17 cellular contexts compared by ENCODE assay signal in the genomic region with DNA sequence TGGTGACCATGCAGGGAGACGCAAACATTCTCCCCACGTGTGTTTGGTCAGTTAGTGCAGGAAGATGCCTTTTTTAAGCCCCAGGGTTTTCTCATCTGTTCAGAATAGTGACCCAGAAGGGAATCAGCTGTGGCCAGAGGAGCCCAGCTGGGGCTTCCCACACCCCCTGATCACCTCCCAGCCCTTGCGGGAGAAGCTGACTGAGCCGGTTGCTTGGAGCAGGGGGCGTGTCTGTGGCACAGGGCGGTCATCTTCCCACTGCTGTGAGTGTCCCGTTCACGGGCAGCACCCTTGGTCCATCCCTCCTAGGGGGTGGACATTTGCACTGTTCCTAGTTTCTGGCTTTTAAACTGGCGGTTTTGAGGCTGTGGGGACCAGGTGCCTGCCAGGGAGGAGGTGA.
DNase-seq lines count a peak whose midpoint lies in the region; ATAC-seq and TF ChIP-seq lines count a peak whose summit lies in the region.
"Had no signal": no experiment of that assay in that cellular context is flagged by ENCODE, and none has a peak within 500 bp of the region (broad histone marks: within the 10 kb centered on the region; RNA-seq: fewer than 3 reads in every experiment).

No MANE protein-coding gene starts in this region.

- POLR2A ChIA-PET in activated B cell treated with CpG ODN at 0.5 μM for 24 hours (lab: Charles Lee), result no interaction called here

- TF ChIP-seq CTCF in activated B cell treated with CpG ODN at 0.5 μM for 24 hours (IDR thresholded peaks at IDR 0.05), result no peak

- H3K18ac ChIP-seq in trophoblast cell (ENCODE audit: low read length), result no peak overlapping the region

- H2BK12ac ChIP-seq in trophoblast cell (ENCODE audit: low read length), result no peak overlapping the region

- no peak overlapping the region for H4K12ac ChIP-seq in trophoblast cell (ENCODE audit: low read depth, low read length)

- H2BK120ac ChIP-seq in trophoblast cell (ENCODE audit: insufficient read depth, low read length, poor library complexity), result no peak overlapping the region

- no peaks in the 10 kb centered on the region for H3K9me3 ChIP-seq in trophoblast cell (ENCODE audit: insufficient read depth, low read depth, low read length)
- H3K9me3 ChIP-seq: BE2C had no signal

- no peaks in the 10 kb centered on the region for H3K27me3 Mint-ChIP-seq in activated B cell treated with CpG ODN at 0.5 μM for 24 hours
- H3K27me3 Mint-ChIP-seq: CD4-positive, CD25-positive, alpha-beta regulatory T cell; CD8-positive, alpha-beta memory T cell had no signal

- no peaks in the 10 kb centered on the region for H3K9me3 Mint-ChIP-seq in activated B cell treated with CpG ODN at 0.5 μM for 24 hours
- H3K9me3 Mint-ChIP-seq: CD4-positive, CD25-positive, alpha-beta regulatory T cell; CD8-positive, alpha-beta memory T cell; H9 had no signal

- no peak overlapping the region for H3K27ac ChIP-seq in trophoblast cell (ENCODE audit: low read depth, low read length)
- H3K27ac ChIP-seq: GM23248 had no signal

- CTCF ChIA-PET in activated B cell treated with CpG ODN at 0.5 μM for 24 hours (lab: Charles Lee), result no interaction called here

- no peak overlapping the region for H3K4ac ChIP-seq in trophoblast cell (ENCODE audit: low read depth, low read length)

- H3K27me3 ChIP-seq in trophoblast cell (ENCODE audit: insufficient read depth, low read length), result no peaks in the 10 kb centered on the region
- H3K27me3 ChIP-seq: BE2C had no signal

- H2BK5ac ChIP-seq in trophoblast cell (ENCODE audit: low read depth, low read length, poor library complexity), result no peak overlapping the region

- ATAC-seq in activated B cell treated with CpG ODN at 0.5 μM for 24 hours (ENCODE audit: low read depth) (no peak), HG02973 (IDR thresholded peaks at IDR 0.05; ENCODE audit: unreplicated experiment) (no peak)
- ATAC-seq: HepG2 had no signal

- no peak overlapping the region for H3K14ac ChIP-seq in trophoblast cell (ENCODE audit: low read length)

- H3K4me3 Mint-ChIP-seq in activated B cell treated with CpG ODN at 0.5 μM for 24 hours, result no peak overlapping the region
- H3K4me3 Mint-ChIP-seq: CD4-positive, CD25-positive, alpha-beta regulatory T cell; CD8-positive, alpha-beta memory T cell; H9 had no signal

- peak overlapping the region; percentile 5 for H3K27ac Mint-ChIP-seq in activated B cell treated with CpG ODN at 0.5 μM for 24 hours
- H3K27ac Mint-ChIP-seq: CD4-positive, CD25-positive, alpha-beta regulatory T cell had no signal

- no peaks in the 10 kb centered on the region for H3K79me1 ChIP-seq in trophoblast cell (ENCODE audit: low read length)

- H3K36me3 ChIP-seq in trophoblast cell (ENCODE audit: control insufficient read depth in 1 of 2, insufficient read depth in 2 of 2, low read length in 2 of 2), result peaks cover 78 to 79% of the 10 kb centered on the region in 2 experiments
- H3K36me3 ChIP-seq: BE2C had no signal

- no peak overlapping the region for H3K23ac ChIP-seq in trophoblast cell (ENCODE audit: low read length)

- H3K79me2 ChIP-seq in trophoblast cell (ENCODE audit: control insufficient read depth, insufficient read depth, low read length, poor library complexity), result no peaks in the 10 kb centered on the region

- H3K4me1 Mint-ChIP-seq in activated B cell treated with CpG ODN at 0.5 μM for 24 hours, result peaks cover 26% of the 10 kb centered on the region
- H3K4me1 Mint-ChIP-seq: CD4-positive, CD25-positive, alpha-beta regulatory T cell; CD8-positive, alpha-beta memory T cell had no signal

- H3K4me1 ChIP-seq in trophoblast cell (ENCODE audit: control insufficient read depth in 1 of 2, insufficient read depth in 2 of 2, low read length in 2 of 2), result no peaks in the 10 kb centered on the region
- H3K4me1 ChIP-seq: BE2C had no signal

- DNase-seq in activated B cell treated with CpG ODN at 0.5 μM for 24 hours (no peak), myocyte (ENCODE audit: low read depth) (peak; percentile 51), trophoblast cell (no peak), NCI-H446 (lab: John Stamatoyannopoulos, UW) (no peak), hypothalamus (lab: John Stamatoyannopoulos, UW) (no peak), inferior parietal cortex (ENCODE audit: extremely low spot score) (no peak)
- DNase-seq: ACHN; BE2C; C1 segment of cervical spinal cord; CD4-positive, CD25-positive, alpha-beta regulatory T cell; CD8-positive, alpha-beta memory T cell; COR-L47; DMS 273 treated with DMSO at 0.1 percent for 48 hours; GM23248; H9 had no signal

- no peak overlapping the region for H2AK5ac ChIP-seq in trophoblast cell (ENCODE audit: low read length)

- no peak overlapping the region for H4K91ac ChIP-seq in trophoblast cell (ENCODE audit: low read depth, low read length)

- H3K4me2 ChIP-seq in trophoblast cell (ENCODE audit: low read length), result no peak overlapping the region

- H2AFZ ChIP-seq in trophoblast cell (ENCODE audit: insufficient read depth, low read length, poor library complexity), result no peak overlapping the region
- H2AFZ ChIP-seq: GM23248 had no signal

- peak overlapping the region; percentile 21 for H3K4me3 ChIP-seq in trophoblast cell (ENCODE audit: low read depth, low read length)
- H3K4me3 ChIP-seq: GM23248 had no signal

- peaks cover 74% of the 10 kb centered on the region for H3K36me3 Mint-ChIP-seq in activated B cell treated with CpG ODN at 0.5 μM for 24 hours (ENCODE audit: low read depth)
- H3K36me3 Mint-ChIP-seq: CD4-positive, CD25-positive, alpha-beta regulatory T cell had no signal

- H3K9ac ChIP-seq in trophoblast cell (ENCODE audit: low read length), result no peak overlapping the region
- H3K9ac ChIP-seq: GM23248 had no signal

- no CpG with 5 or more reads among the region's 9 CpGs for WGBS in trophoblast cell (ENCODE audit: extremely low coverage, insufficient coverage, insufficient read length)

- intact Hi-C loops in activated B cell treated with CpG ODN at 0.5 μM for 24 hours (cut with micrococcal nuclease), result no loop called here

- H4K8ac ChIP-seq in trophoblast cell (ENCODE audit: low read depth, low read length), result no peak overlapping the region
